In the genomic region with DNA sequence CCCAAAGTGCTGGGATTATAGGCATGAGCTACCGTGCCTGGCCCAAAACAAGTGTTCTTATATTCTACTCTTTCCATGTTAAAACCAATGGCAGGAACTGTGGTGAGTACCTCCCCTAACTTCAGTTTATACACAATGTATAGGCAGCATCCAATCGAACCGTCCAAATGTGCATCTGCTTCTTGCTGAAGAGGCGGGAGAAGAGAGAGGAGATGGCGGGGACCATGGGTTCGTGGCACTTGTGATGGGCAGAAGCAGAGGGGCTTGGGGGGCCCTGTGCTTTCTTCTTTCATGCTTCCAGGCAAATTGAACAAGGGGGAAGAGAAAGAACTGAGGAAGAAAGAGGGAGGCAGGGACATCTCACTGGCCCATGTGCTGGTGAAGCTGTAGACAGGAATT, we compare ENCODE assay signal across 15 cellular contexts. TPM values are rescaled to one million over a fixed set of nuclear protein-coding genes. Genes with fewer than 3 reads are reported as not detected.
DNase-seq lines count a peak whose midpoint lies in the region; ATAC-seq and TF ChIP-seq lines count a peak whose summit lies in the region.
"Had no signal": no experiment of that assay in that cellular context is flagged by ENCODE, and none has a peak within 500 bp of the region (broad histone marks: within the 10 kb centered on the region; RNA-seq: fewer than 3 reads in every experiment).

No MANE protein-coding gene starts in this region.

- POLR2A ChIA-PET in Caco-2 (lab: Charles Lee): no interaction called here

- H3K4me1 ChIP-seq in Caco-2 (peaks cover 9% of the 10 kb centered on the region), mesenchymal stem cell (ENCODE audit: control insufficient read depth, insufficient read depth, low read depth, low read length) (peaks cover 16% of the 10 kb centered on the region)

- no peak overlapping the region for H3K14ac ChIP-seq in mesenchymal stem cell (ENCODE audit: low read length in 2 of 2)

- no TSS peak for BruUV-seq in Caco-2 (replicated peaks; lab: Mats Ljungman, UMichigan)

- H3K23ac ChIP-seq in mesenchymal stem cell (ENCODE audit: low read length in 2 of 2): no peak overlapping the region

- H3K27ac Mint-ChIP-seq in Caco-2 (ENCODE audit: unreplicated experiment): peak overlapping the region; percentile 38
- no peak overlapping the region for H3K27ac Mint-ChIP-seq in central memory CD8-positive, alpha-beta T cell (ENCODE audit: low read depth)

- no peaks in the 10 kb centered on the region for H3K79me1 ChIP-seq in mesenchymal stem cell (replicated peaks; ENCODE audit: low read length, poor library complexity, severe bottlenecking)

- H3K9me3 ChIP-seq in Caco-2 (peaks cover 10% of the 10 kb centered on the region), KOPT-K1 (ENCODE audit: insufficient read depth, low read length, poor library complexity, severe bottlenecking) (no peaks in the 10 kb centered on the region), mesenchymal stem cell (ENCODE audit: control insufficient read depth, low read length) (no peaks in the 10 kb centered on the region)

- H3K4me3 ChIP-seq in Caco-2 (ENCODE audit: low read depth, low read length): no peak overlapping the region
- H3K4me3 ChIP-seq in mesenchymal stem cell (ENCODE audit: insufficient read depth in 1 of 2, low read depth in 1 of 2, low read length in 2 of 2): no peak overlapping the region
- H3K4me3 ChIP-seq: GM23248, PC-9 had no signal

- H2BK120ac ChIP-seq in mesenchymal stem cell (ENCODE audit: low read depth, low read length): no peak overlapping the region

- DNase-seq in Caco-2 (no peak), posterior vena cava (ENCODE audit: low spot score) (peak; percentile 40), NCI-H226 (no peak), mesenchymal stem cell (no peak), SIG-M5 treated with dmso at 0.1 percent for 504 hours (lab: John Stamatoyannopoulos, UW; ENCODE audit: unreplicated experiment) (no peak)
- DNase-seq in central memory CD8-positive, alpha-beta T cell (ENCODE audit: low spot score in 2 of 2): no peak
- DNase-seq: ACHN, GF-D8, GM23248, Karpas-422 had no signal

- H3K18ac ChIP-seq in mesenchymal stem cell (ENCODE audit: low read depth in 1 of 2, low read length in 2 of 2): no peak overlapping the region

- peaks cover 32% of the 10 kb centered on the region for H3K36me3 Mint-ChIP-seq in Caco-2 (ENCODE audit: insufficient read depth, unreplicated experiment)
- H3K36me3 Mint-ChIP-seq in central memory CD8-positive, alpha-beta T cell (ENCODE audit: insufficient read depth): no peaks in the 10 kb centered on the region
- H3K36me3 Mint-ChIP-seq: CD14-positive monocyte had no signal

- H3K36me3 ChIP-seq in Caco-2 (ENCODE audit: control insufficient read depth, insufficient read depth, low read length) (no peaks in the 10 kb centered on the region), KOPT-K1 (ENCODE audit: insufficient read depth, low read length) (no peaks in the 10 kb centered on the region), mesenchymal stem cell (ENCODE audit: control insufficient read depth in 1 of 2, insufficient read depth in 2 of 2, low read depth in 1 of 2, low read length in 2 of 2) (peaks cover 0 to 9% of the 10 kb centered on the region in 2 experiments)

- peak overlapping the region in 1 of 2 experiments; percentile 46 for H2BK12ac ChIP-seq in mesenchymal stem cell (ENCODE audit: low read length in 2 of 2)

- H3K27me3 ChIP-seq in Caco-2 (replicated peaks; ENCODE audit: control insufficient read depth, insufficient read depth, low read length) (no peaks in the 10 kb centered on the region), mesenchymal stem cell (ENCODE audit: control insufficient read depth in 1 of 2, insufficient read depth in 1 of 2, low read length in 2 of 2) (no peaks in the 10 kb centered on the region)

- WGBS in mesenchymal stem cell: 97% methylated on average over 6 of the region's 6 CpGs

- intact Hi-C loops in Caco-2 (cut with micrococcal nuclease; ENCODE audit: unreplicated experiment) (loop anchor here (2.0 kb wide), 1 partner anchor 136 kb away; no protein-coding TSS in a partner anchor), posterior vena cava (cut with DNase I) (loop anchor here (5.0 kb wide), 1 partner anchor 134 kb away; the partner anchor contains the start of gene BHLHE23 (in 2 of the 2))

- no peak overlapping the region for H4K8ac ChIP-seq in mesenchymal stem cell (ENCODE audit: low read length)

- no peak overlapping the region for H2BK5ac ChIP-seq in mesenchymal stem cell (ENCODE audit: low read depth, low read length, poor library complexity, severe bottlenecking)

- H3K4me2 ChIP-seq in mesenchymal stem cell (ENCODE audit: low read length, poor library complexity, severe bottlenecking): no peak overlapping the region

- ATAC-seq in central memory CD8-positive, alpha-beta T cell (replicated peaks; ENCODE audit: extremely low read depth, poor library complexity, severe bottlenecking): no peak
- ATAC-seq: HCT116 had no signal

- no peak overlapping the region for H3K9ac ChIP-seq in mesenchymal stem cell (ENCODE audit: low read length)
- H3K9ac ChIP-seq: GM23248 had no signal

- H3K9me3 Mint-ChIP-seq in Caco-2 (ENCODE audit: unreplicated experiment): no peaks in the 10 kb centered on the region
- no peaks in the 10 kb centered on the region for H3K9me3 Mint-ChIP-seq in central memory CD8-positive, alpha-beta T cell

- H3K27ac ChIP-seq in KOPT-K1 (ENCODE audit: low read depth, low read length, poor library complexity, severe bottlenecking) (peak overlapping the region; percentile 88), mesenchymal stem cell (ENCODE audit: low read length, poor library complexity, severe bottlenecking) (no peak overlapping the region)
- H3K27ac ChIP-seq: GM23248, PC-9 had no signal

- H3K4me3 Mint-ChIP-seq in Caco-2 (ENCODE audit: unreplicated experiment): peak overlapping the region; percentile 72
- peak overlapping the region; percentile 30 for H3K4me3 Mint-ChIP-seq in central memory CD8-positive, alpha-beta T cell
- H3K4me3 Mint-ChIP-seq: CD14-positive monocyte had no signal

- no peak for TF ChIP-seq CTCF in Caco-2 (IDR thresholded peaks at IDR 0.05; ENCODE audit: insufficient read depth in 1 of 2, low read depth in 1 of 2, low read length in 1 of 2, severe bottlenecking in 1 of 2, unreplicated experiment in 1 of 2)

- no peak overlapping the region for H4K91ac ChIP-seq in mesenchymal stem cell (ENCODE audit: low read length)

- CTCF ChIA-PET in Caco-2 (lab: Charles Lee): interaction anchor here (1.3 to 1.9 kb wide), 2 partner anchors 11 to 100 kb away, joined by 4 to 9 read pairs; partner anchors contain the start of gene TCFL5

- no peak overlapping the region for H2BK15ac ChIP-seq in mesenchymal stem cell (ENCODE audit: low read depth, poor library complexity, severe bottlenecking)

- no peak overlapping the region for H3K4ac ChIP-seq in mesenchymal stem cell (ENCODE audit: low read depth in 1 of 2, low read length in 2 of 2)

- no peak overlapping the region for H2AK5ac ChIP-seq in mesenchymal stem cell (ENCODE audit: low read length, severe bottlenecking)

- no peak overlapping the region for H2AFZ ChIP-seq in mesenchymal stem cell (ENCODE audit: low read depth, low read length)
- H2AFZ ChIP-seq: GM23248, PC-9 had no signal

- no peaks in the 10 kb centered on the region for H3K27me3 Mint-ChIP-seq in Caco-2 (ENCODE audit: insufficient read depth, unreplicated experiment)
- peaks cover 9% of the 10 kb centered on the region for H3K27me3 Mint-ChIP-seq in central memory CD8-positive, alpha-beta T cell

- peaks cover 21% of the 10 kb centered on the region for H3K4me1 Mint-ChIP-seq in Caco-2 (ENCODE audit: low read depth, unreplicated experiment)
- peaks cover 14% of the 10 kb centered on the region for H3K4me1 Mint-ChIP-seq in central memory CD8-positive, alpha-beta T cell

RNA-seq across cellular contexts. Expression of gene TCFL5, which starts 11.2 kb away (rescaled TPM):
- total RNA-seq in Caco-2 (2022) (14.6 and 15.1 TPM in 2 replicates), posterior vena cava (10 to 100 TPM in 1 of 2 donors, 1 to 10 TPM in 1; 9.6 to 10.9 TPM)
- 6.1 TPM for polyA plus RNA-seq in mesenchymal stem cell (2013, experiment 1 of 2)
- polyA plus RNA-seq in mesenchymal stem cell (2013, experiment 2 of 2): 6.9 TPM

RNA-seq across cellular contexts. Expression of gene DIDO1, which starts 53.4 kb away (rescaled TPM):
- total RNA-seq in Caco-2 (2022): 120 and 122 TPM in 2 replicates
- 10 to 100 TPM; 38.5 to 44.1 TPM for total RNA-seq in posterior vena cava
- 19.5 TPM for polyA plus RNA-seq in mesenchymal stem cell (2013, experiment 1 of 2)
- 18.9 TPM for polyA plus RNA-seq in mesenchymal stem cell (2013, experiment 2 of 2)

RNA-seq across cellular contexts. Expression of gene COL9A3, which starts 56.0 kb away (rescaled TPM):
- total RNA-seq in Caco-2 (2022) (6.4 and 7.9 TPM in 2 replicates), posterior vena cava (1 to 10 TPM; 1.0 to 1.9 TPM)
- 0.79 TPM for polyA plus RNA-seq in mesenchymal stem cell (2013, experiment 1 of 2)
- 0.44 TPM for polyA plus RNA-seq in mesenchymal stem cell (2013, experiment 2 of 2)
- total RNA-seq: GM23248, MCF 10A had no signal
